Comparison of ENCODE assay signal across 17 cellular contexts in genomic region chr7:64869121-64869725, GRCh38.
"Had no signal": no experiment of that assay in that cellular context is flagged by ENCODE, and none has a peak within 500 bp of the region (broad histone marks: within the 10 kb centered on the region; RNA-seq: fewer than 3 reads in every experiment).

No MANE protein-coding gene starts in this region.

- H3K36me3 ChIP-seq: ascending aorta, left ventricle myocardium inferior, thoracic aorta had no signal

- H3K4me1 ChIP-seq: ascending aorta, left ventricle myocardium inferior had no signal

- FAIRE-seq: bronchial epithelial cell, endometrium, islet of Langerhans had no signal

- DNase-seq: activated CD4-positive, alpha-beta memory T cell treated with anti-CD3 and anti-CD28 coated beads for 36 hours; activated CD8-positive, alpha-beta memory T cell treated with anti-CD3 and anti-CD28 coated beads, Interleukin-2, amount 50 U/mL, for 4 hours; activated naive CD4-positive, alpha-beta T cell treated with Interleukin-2 at 50 U/mL for 16 hours; activated naive CD8-positive, alpha-beta T cell treated with anti-CD3 and anti-CD28 coated beads, Interleukin-2, amount 50 U/mL, for 24 hours; glutamatergic neuron; left ventricle myocardium inferior; mesendoderm; nephron progenitor cell; stimulated activated CD4-positive, alpha-beta T cell treated with anti-CD3 and anti-CD28 coated beads, Interleukin-4, amount 100 ng/mL, for 1 hour; stimulated activated naive CD8-positive, alpha-beta T cell treated with anti-CD3 and anti-CD28 coated beads, Interleukin-15, amount 100 ng/mL, for 72 hours had no signal

- H3K27me3 ChIP-seq: ascending aorta, dorsolateral prefrontal cortex had no signal

- H3K4me3 ChIP-seq: ascending aorta, dorsolateral prefrontal cortex, left ventricle myocardium inferior, thoracic aorta had no signal

- H3K9me3 ChIP-seq: ascending aorta, left ventricle myocardium inferior, thoracic aorta had no signal

- ATAC-seq: activated naive CD8-positive, alpha-beta T cell treated with anti-CD3 and anti-CD28 coated beads, Interleukin-2, amount 50 U/mL, for 24 hours; esophagus mucosa; stimulated activated naive CD8-positive, alpha-beta T cell treated with anti-CD3 and anti-CD28 coated beads, Interleukin-15, amount 100 ng/mL, for 72 hours had no signal

- H3K27ac ChIP-seq: ascending aorta, dorsolateral prefrontal cortex, left ventricle myocardium inferior, thoracic aorta had no signal
